Comparison of ENCODE assay signal across 1 cellular context in the genomic region with DNA sequence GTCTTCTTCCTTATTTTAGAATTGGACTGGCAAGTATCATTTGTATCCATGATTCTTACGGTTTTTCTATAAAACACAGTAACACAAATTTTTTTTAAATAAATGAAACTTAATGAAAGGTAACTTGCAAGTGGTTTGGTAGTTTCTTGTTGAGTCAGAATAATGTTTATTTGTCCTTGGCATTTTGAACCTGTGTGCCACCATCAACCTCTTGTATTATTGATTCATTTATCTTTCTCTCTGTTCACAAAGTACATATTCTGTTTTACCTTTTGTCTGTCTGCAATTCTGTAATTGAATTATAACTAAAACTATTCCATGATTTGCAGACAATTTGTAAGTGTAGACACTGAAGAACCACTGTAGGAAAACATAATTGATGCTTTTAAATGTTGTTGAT.
TF ChIP-seq lines count a peak whose summit lies in the region.

No MANE protein-coding gene starts in this region.

TF ChIP-seq in HepG2, 621 proteins besides CTCF, POLR2A, EP300 and RAD21 (continued from another document and continues in another):
- TF ChIP-seq, protein P1, sequence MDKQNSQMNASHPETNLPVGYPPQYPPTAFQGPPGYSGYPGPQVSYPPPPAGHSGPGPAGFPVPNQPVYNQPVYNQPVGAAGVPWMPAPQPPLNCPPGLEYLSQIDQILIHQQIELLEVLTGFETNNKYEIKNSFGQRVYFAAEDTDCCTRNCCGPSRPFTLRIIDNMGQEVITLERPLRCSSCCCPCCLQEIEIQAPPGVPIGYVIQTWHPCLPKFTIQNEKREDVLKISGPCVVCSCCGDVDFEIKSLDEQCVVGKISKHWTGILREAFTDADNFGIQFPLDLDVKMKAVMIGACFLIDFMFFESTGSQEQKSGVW (CRISPR knock-in tag; IDR thresholded peaks at IDR 0.05; ENCODE audit: borderline replicate concordance): no peak
- TF ChIP-seq MIXL1 (CRISPR knock-in tag; IDR thresholded peaks at IDR 0.05) (peak; percentile 94), CREM (IDR thresholded peaks at IDR 0.05) (peak; percentile 30; the same call in 1 of the 2 replicates), CREM (CRISPR knock-in tag; IDR thresholded peaks at IDR 0.05) (no peak), ATF1 (CRISPR knock-in tag; IDR thresholded peaks at IDR 0.05) (no peak), DNMT3B (CRISPR knock-in tag; conservative IDR thresholded peaks at IDR 0.05) (no peak), ZNF563 (CRISPR knock-in tag; IDR thresholded peaks at IDR 0.05) (no peak), ZNF121 (CRISPR knock-in tag; IDR thresholded peaks at IDR 0.05) (no peak), HNF4G (IDR thresholded peaks at IDR 0.05; ENCODE audit: borderline replicate concordance, low read depth, low read length) (no peak), HNF4G (CRISPR knock-in tag; IDR thresholded peaks at IDR 0.05; ENCODE audit: borderline replicate concordance, low read depth) (no peak), STAT5B (CRISPR knock-in tag; IDR thresholded peaks at IDR 0.05) (no peak), SOX13 (IDR thresholded peaks at IDR 0.05) (no peak), SOX13 (CRISPR knock-in tag; conservative IDR thresholded peaks at IDR 0.05 in 1 of 2, IDR thresholded peaks at IDR 0.05 in 1 of 2) (peak in 1 of 2 experiments; percentile 61; a peak in 2 of 4 replicates), KAT7 (CRISPR knock-in tag; IDR thresholded peaks at IDR 0.05; ENCODE audit: borderline replicate concordance) (no peak), SOX5 (CRISPR knock-in tag; IDR thresholded peaks at IDR 0.05; ENCODE audit: borderline replicate concordance) (peak; percentile 37; the same call in 1 of the 2 replicates), RELA (CRISPR knock-in tag; IDR thresholded peaks at IDR 0.05) (no peak), HOXA9 (CRISPR knock-in tag; IDR thresholded peaks at IDR 0.05; ENCODE audit: borderline replicate concordance) (no peak), NCOA2 (CRISPR knock-in tag; IDR thresholded peaks at IDR 0.05) (peak; percentile 62; the same call in 1 of the 2 replicates), FOXA3 (CRISPR knock-in tag; IDR thresholded peaks at IDR 0.05) (peak; percentile 69), POGZ (CRISPR knock-in tag; IDR thresholded peaks at IDR 0.05) (0 out of 2 replicates have a peak, but pooled peaks have one; percentile 45), ZNF326 (CRISPR knock-in tag; IDR thresholded peaks at IDR 0.05; ENCODE audit: borderline replicate concordance) (no peak), GTF2F1 (IDR thresholded peaks at IDR 0.05; ENCODE audit: low read length) (no peak), MTA3 (CRISPR knock-in tag; IDR thresholded peaks at IDR 0.05) (no peak), ARNT2 (CRISPR knock-in tag; IDR thresholded peaks at IDR 0.05; ENCODE audit: low read depth) (no peak), ZNF33A (CRISPR knock-in tag; IDR thresholded peaks at IDR 0.05; ENCODE audit: borderline replicate concordance) (no peak), GATAD2A (CRISPR knock-in tag; IDR thresholded peaks at IDR 0.05) (peak; percentile 92), ZKSCAN5 (CRISPR knock-in tag; IDR thresholded peaks at IDR 0.05) (no peak), CAMTA2 (CRISPR knock-in tag; IDR thresholded peaks at IDR 0.05; ENCODE audit: borderline replicate concordance) (no peak), RXRA (CRISPR knock-in tag; IDR thresholded peaks at IDR 0.05) (no peak), ISL2 (CRISPR knock-in tag; IDR thresholded peaks at IDR 0.05) (0 out of 2 replicates have a peak, but pooled peaks have one; percentile 50), THYN1 (CRISPR knock-in tag; IDR thresholded peaks at IDR 0.05; ENCODE audit: borderline replicate concordance, low read depth) (no peak), ZNF451 (CRISPR knock-in tag; IDR thresholded peaks at IDR 0.05) (no peak), ZNF543 (CRISPR knock-in tag; IDR thresholded peaks at IDR 0.05) (no peak), ZNF24 (IDR thresholded peaks at IDR 0.05) (peak; percentile 45; the same call in 1 of the 2 replicates), ZNF792 (CRISPR knock-in tag; IDR thresholded peaks at IDR 0.05) (no peak), IRX3 (CRISPR knock-in tag; IDR thresholded peaks at IDR 0.05; ENCODE audit: borderline replicate concordance, low read depth) (no peak), TP53 (CRISPR knock-in tag; conservative IDR thresholded peaks at IDR 0.05) (no peak), ZNF3 (CRISPR knock-in tag; IDR thresholded peaks at IDR 0.05) (no peak), FOXP1 (IDR thresholded peaks at IDR 0.05) (no peak), FOXP1 (CRISPR knock-in tag; IDR thresholded peaks at IDR 0.05) (peak; percentile 81)
- TF ChIP-seq, protein P2, sequence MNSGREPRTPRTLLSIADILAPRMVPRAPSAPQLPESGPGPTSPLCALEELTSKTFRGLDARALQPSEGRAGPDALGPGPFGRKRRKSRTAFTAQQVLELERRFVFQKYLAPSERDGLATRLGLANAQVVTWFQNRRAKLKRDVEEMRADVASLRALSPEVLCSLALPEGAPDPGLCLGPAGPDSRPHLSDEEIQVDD (CRISPR knock-in tag; IDR thresholded peaks at IDR 0.05; ENCODE audit: borderline replicate concordance): no peak
- TF ChIP-seq, protein P3, sequence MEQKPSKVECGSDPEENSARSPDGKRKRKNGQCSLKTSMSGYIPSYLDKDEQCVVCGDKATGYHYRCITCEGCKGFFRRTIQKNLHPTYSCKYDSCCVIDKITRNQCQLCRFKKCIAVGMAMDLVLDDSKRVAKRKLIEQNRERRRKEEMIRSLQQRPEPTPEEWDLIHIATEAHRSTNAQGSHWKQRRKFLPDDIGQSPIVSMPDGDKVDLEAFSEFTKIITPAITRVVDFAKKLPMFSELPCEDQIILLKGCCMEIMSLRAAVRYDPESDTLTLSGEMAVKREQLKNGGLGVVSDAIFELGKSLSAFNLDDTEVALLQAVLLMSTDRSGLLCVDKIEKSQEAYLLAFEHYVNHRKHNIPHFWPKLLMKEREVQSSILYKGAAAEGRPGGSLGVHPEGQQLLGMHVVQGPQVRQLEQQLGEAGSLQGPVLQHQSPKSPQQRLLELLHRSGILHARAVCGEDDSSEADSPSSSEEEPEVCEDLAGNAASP (CRISPR knock-in tag; IDR thresholded peaks at IDR 0.05; ENCODE audit: borderline replicate concordance): no peak
- TF ChIP-seq, protein P4, sequence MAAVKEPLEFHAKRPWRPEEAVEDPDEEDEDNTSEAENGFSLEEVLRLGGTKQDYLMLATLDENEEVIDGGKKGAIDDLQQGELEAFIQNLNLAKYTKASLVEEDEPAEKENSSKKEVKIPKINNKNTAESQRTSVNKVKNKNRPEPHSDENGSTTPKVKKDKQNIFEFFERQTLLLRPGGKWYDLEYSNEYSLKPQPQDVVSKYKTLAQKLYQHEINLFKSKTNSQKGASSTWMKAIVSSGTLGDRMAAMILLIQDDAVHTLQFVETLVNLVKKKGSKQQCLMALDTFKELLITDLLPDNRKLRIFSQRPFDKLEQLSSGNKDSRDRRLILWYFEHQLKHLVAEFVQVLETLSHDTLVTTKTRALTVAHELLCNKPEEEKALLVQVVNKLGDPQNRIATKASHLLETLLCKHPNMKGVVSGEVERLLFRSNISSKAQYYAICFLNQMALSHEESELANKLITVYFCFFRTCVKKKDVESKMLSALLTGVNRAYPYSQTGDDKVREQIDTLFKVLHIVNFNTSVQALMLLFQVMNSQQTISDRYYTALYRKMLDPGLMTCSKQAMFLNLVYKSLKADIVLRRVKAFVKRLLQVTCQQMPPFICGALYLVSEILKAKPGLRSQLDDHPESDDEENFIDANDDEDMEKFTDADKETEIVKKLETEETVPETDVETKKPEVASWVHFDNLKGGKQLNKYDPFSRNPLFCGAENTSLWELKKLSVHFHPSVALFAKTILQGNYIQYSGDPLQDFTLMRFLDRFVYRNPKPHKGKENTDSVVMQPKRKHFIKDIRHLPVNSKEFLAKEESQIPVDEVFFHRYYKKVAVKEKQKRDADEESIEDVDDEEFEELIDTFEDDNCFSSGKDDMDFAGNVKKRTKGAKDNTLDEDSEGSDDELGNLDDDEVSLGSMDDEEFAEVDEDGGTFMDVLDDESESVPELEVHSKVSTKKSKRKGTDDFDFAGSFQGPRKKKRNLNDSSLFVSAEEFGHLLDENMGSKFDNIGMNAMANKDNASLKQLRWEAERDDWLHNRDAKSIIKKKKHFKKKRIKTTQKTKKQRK (IDR thresholded peaks at IDR 0.05; ENCODE audit: low read length): no peak
- TF ChIP-seq, protein P5, sequence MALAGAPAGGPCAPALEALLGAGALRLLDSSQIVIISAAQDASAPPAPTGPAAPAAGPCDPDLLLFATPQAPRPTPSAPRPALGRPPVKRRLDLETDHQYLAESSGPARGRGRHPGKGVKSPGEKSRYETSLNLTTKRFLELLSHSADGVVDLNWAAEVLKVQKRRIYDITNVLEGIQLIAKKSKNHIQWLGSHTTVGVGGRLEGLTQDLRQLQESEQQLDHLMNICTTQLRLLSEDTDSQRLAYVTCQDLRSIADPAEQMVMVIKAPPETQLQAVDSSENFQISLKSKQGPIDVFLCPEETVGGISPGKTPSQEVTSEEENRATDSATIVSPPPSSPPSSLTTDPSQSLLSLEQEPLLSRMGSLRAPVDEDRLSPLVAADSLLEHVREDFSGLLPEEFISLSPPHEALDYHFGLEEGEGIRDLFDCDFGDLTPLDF (CRISPR knock-in tag; IDR thresholded peaks at IDR 0.05): peak; percentile 47; the same call in 1 of the 2 replicates
- TF ChIP-seq, protein P6, sequence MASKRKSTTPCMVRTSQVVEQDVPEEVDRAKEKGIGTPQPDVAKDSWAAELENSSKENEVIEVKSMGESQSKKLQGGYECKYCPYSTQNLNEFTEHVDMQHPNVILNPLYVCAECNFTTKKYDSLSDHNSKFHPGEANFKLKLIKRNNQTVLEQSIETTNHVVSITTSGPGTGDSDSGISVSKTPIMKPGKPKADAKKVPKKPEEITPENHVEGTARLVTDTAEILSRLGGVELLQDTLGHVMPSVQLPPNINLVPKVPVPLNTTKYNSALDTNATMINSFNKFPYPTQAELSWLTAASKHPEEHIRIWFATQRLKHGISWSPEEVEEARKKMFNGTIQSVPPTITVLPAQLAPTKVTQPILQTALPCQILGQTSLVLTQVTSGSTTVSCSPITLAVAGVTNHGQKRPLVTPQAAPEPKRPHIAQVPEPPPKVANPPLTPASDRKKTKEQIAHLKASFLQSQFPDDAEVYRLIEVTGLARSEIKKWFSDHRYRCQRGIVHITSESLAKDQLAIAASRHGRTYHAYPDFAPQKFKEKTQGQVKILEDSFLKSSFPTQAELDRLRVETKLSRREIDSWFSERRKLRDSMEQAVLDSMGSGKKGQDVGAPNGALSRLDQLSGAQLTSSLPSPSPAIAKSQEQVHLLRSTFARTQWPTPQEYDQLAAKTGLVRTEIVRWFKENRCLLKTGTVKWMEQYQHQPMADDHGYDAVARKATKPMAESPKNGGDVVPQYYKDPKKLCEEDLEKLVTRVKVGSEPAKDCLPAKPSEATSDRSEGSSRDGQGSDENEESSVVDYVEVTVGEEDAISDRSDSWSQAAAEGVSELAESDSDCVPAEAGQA (IDR thresholded peaks at IDR 0.05; ENCODE audit: low read depth): no peak
- TF ChIP-seq, protein P6 (CRISPR knock-in tag; IDR thresholded peaks at IDR 0.05; ENCODE audit: borderline replicate concordance): 0 out of 2 replicates have a peak, but pooled peaks have one; percentile 25
- TF ChIP-seq, protein P7, sequence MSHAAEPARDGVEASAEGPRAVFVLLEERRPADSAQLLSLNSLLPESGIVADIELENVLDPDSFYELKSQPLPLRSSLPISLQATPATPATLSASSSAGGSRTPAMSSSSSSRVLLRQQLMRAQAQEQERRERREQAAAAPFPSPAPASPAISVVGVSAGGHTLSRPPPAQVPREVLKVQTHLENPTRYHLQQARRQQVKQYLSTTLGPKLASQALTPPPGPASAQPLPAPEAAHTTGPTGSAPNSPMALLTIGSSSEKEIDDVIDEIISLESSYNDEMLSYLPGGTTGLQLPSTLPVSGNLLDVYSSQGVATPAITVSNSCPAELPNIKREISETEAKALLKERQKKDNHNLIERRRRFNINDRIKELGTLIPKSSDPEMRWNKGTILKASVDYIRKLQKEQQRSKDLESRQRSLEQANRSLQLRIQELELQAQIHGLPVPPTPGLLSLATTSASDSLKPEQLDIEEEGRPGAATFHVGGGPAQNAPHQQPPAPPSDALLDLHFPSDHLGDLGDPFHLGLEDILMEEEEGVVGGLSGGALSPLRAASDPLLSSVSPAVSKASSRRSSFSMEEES (CRISPR knock-in tag; IDR thresholded peaks at IDR 0.05): no peak
- TF ChIP-seq, protein P8, sequence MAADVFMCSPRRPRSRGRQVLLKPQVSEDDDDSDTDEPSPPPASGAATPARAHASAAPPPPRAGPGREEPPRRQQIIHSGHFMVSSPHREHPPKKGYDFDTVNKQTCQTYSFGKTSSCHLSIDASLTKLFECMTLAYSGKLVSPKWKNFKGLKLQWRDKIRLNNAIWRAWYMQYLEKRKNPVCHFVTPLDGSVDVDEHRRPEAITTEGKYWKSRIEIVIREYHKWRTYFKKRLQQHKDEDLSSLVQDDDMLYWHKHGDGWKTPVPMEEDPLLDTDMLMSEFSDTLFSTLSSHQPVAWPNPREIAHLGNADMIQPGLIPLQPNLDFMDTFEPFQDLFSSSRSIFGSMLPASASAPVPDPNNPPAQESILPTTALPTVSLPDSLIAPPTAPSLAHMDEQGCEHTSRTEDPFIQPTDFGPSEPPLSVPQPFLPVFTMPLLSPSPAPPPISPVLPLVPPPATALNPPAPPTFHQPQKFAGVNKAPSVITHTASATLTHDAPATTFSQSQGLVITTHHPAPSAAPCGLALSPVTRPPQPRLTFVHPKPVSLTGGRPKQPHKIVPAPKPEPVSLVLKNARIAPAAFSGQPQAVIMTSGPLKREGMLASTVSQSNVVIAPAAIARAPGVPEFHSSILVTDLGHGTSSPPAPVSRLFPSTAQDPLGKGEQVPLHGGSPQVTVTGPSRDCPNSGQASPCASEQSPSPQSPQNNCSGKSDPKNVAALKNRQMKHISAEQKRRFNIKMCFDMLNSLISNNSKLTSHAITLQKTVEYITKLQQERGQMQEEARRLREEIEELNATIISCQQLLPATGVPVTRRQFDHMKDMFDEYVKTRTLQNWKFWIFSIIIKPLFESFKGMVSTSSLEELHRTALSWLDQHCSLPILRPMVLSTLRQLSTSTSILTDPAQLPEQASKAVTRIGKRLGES (CRISPR knock-in tag; IDR thresholded peaks at IDR 0.05; ENCODE audit: borderline replicate concordance): no peak
